ENCODE assay signal across 1 cellular context in the genomic region with DNA sequence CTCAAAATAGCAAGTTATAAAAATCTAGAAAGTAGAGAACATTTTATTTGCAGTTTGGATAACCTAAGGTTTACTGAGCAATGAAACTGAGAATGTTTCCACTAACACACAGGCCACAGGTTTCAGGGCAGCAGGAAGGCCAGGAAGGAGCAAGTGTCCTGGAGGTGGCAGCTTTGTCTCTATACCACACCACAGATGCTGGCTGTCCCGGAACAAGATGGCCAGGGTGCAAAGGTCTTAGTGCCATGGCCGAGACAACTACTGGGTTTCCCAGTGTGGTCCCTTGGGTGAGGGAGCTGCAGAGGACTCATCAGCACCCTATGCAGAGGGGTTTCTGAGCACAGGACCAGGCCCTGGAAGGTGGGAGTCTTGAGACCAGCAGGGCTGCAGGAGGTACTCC.
TF ChIP-seq lines count a peak whose summit lies in the region.

No MANE protein-coding gene starts in this region.

TF ChIP-seq in HCT116, 20 proteins besides CTCF, POLR2A, EP300 and RAD21 (continued from another document):
- TF ChIP-seq, protein P1, sequence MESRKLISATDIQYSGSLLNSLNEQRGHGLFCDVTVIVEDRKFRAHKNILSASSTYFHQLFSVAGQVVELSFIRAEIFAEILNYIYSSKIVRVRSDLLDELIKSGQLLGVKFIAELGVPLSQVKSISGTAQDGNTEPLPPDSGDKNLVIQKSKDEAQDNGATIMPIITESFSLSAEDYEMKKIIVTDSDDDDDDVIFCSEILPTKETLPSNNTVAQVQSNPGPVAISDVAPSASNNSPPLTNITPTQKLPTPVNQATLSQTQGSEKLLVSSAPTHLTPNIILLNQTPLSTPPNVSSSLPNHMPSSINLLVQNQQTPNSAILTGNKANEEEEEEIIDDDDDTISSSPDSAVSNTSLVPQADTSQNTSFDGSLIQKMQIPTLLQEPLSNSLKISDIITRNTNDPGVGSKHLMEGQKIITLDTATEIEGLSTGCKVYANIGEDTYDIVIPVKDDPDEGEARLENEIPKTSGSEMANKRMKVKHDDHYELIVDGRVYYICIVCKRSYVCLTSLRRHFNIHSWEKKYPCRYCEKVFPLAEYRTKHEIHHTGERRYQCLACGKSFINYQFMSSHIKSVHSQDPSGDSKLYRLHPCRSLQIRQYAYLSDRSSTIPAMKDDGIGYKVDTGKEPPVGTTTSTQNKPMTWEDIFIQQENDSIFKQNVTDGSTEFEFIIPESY (IDR thresholded peaks at IDR 0.05; ENCODE audit: extremely low read depth, insufficient replicate concordance, low read length): no peak
- TF ChIP-seq EGR1 (IDR thresholded peaks at IDR 0.05; ENCODE audit: low read depth) (no peak), SRF (IDR thresholded peaks at IDR 0.05; ENCODE audit: low read depth) (no peak), ZNF274 (IDR thresholded peaks at IDR 0.05; ENCODE audit: low read depth, low read length) (no peak)
- TF ChIP-seq, protein P2, sequence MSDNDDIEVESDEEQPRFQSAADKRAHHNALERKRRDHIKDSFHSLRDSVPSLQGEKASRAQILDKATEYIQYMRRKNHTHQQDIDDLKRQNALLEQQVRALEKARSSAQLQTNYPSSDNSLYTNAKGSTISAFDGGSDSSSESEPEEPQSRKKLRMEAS (IDR thresholded peaks at IDR 0.05): no peak
